ENCODE assay signal across 18 cellular contexts in genomic region chr2:200203381-200203827, GRCh38.
"Had no signal": no experiment of that assay in that cellular context is flagged by ENCODE, and none has a peak within 500 bp of the region (broad histone marks: within the 10 kb centered on the region; RNA-seq: fewer than 3 reads in every experiment).

No MANE protein-coding gene starts in this region.

- H3K36me3 ChIP-seq: neutrophil, right lobe of liver, thoracic aorta had no signal

- DNase-seq: activated CD4-positive, alpha-beta memory T cell treated with anti-CD3 and anti-CD28 coated beads for 36 hours; activated CD4-positive, alpha-beta T cell treated with anti-CD3 and anti-CD28 coated beads for 4 hours; activated naive CD4-positive, alpha-beta T cell; activated naive CD8-positive, alpha-beta T cell treated with anti-CD3 and anti-CD28 coated beads for 36 hours; activated T-cell treated with anti-CD3 and anti-CD28 coated beads for 4 hours; amniotic stem cell; effector memory CD8-positive, alpha-beta T cell; foreskin keratinocyte; hippocampal formation; left cardiac atrium; naive thymus-derived CD8-positive, alpha-beta T cell; right lobe of liver; small intestine; stimulated activated naive B cell treated with anti-CD40 and anti-IgM and Interleukin-4, amounts not matched to agents 10 μg/mL and 1 μg/mL and 100 μg/mL, for 72 hours had no signal

- H3K9me3 Mint-ChIP-seq: activated naive CD8-positive, alpha-beta T cell treated with anti-CD3 and anti-CD28 coated beads for 36 hours; effector memory CD8-positive, alpha-beta T cell had no signal

- H3K4me1 ChIP-seq: foreskin keratinocyte, parathyroid adenoma, right lobe of liver had no signal

- H3K4me3 Mint-ChIP-seq: activated CD4-positive, alpha-beta memory T cell treated with anti-CD3 and anti-CD28 coated beads for 36 hours; activated naive CD8-positive, alpha-beta T cell treated with anti-CD3 and anti-CD28 coated beads for 36 hours; effector memory CD8-positive, alpha-beta T cell; naive thymus-derived CD8-positive, alpha-beta T cell; stimulated activated naive B cell treated with anti-CD40 and anti-IgM and Interleukin-4, amounts not matched to agents 10 μg/mL and 1 μg/mL and 100 μg/mL, for 72 hours; T-helper 2 cell treated with Interferon-gamma antibody and Interleukin-4, amounts not matched to agents 5 μg/mL and 100 μg/mL, for 36 hours had no signal

- H3K4me1 Mint-ChIP-seq: activated naive CD8-positive, alpha-beta T cell treated with anti-CD3 and anti-CD28 coated beads for 36 hours; naive thymus-derived CD8-positive, alpha-beta T cell had no signal

- H3K27me3 ChIP-seq: foreskin keratinocyte, neutrophil, right lobe of liver had no signal

- H3K79me2 ChIP-seq: parathyroid adenoma had no signal

- H3K27ac ChIP-seq: foreskin keratinocyte, neutrophil, parathyroid adenoma, right lobe of liver, thoracic aorta had no signal

- H2AFZ ChIP-seq: parathyroid adenoma had no signal

- H3K4me3 ChIP-seq: right lobe of liver, thoracic aorta had no signal

- H3K36me3 Mint-ChIP-seq: activated CD4-positive, alpha-beta memory T cell treated with anti-CD3 and anti-CD28 coated beads for 36 hours; activated naive CD8-positive, alpha-beta T cell treated with anti-CD3 and anti-CD28 coated beads for 36 hours; stimulated activated naive B cell treated with anti-CD40 and anti-IgM and Interleukin-4, amounts not matched to agents 10 μg/mL and 1 μg/mL and 100 μg/mL, for 72 hours had no signal

- H3K9ac ChIP-seq: parathyroid adenoma had no signal

- ATAC-seq: effector memory CD8-positive, alpha-beta T cell; foreskin keratinocyte; left cardiac atrium; naive thymus-derived CD8-positive, alpha-beta T cell; right lobe of liver; stimulated activated naive B cell treated with anti-CD40 and anti-IgM and Interleukin-4, amounts not matched to agents 10 μg/mL and 1 μg/mL and 100 μg/mL, for 72 hours had no signal

- H3K27ac Mint-ChIP-seq: activated CD4-positive, alpha-beta memory T cell treated with anti-CD3 and anti-CD28 coated beads for 36 hours; activated naive CD8-positive, alpha-beta T cell treated with anti-CD3 and anti-CD28 coated beads for 36 hours; effector memory CD8-positive, alpha-beta T cell; naive thymus-derived CD8-positive, alpha-beta T cell; stimulated activated naive B cell treated with anti-CD40 and anti-IgM and Interleukin-4, amounts not matched to agents 10 μg/mL and 1 μg/mL and 100 μg/mL, for 72 hours; T-helper 2 cell treated with Interferon-gamma antibody and Interleukin-4, amounts not matched to agents 5 μg/mL and 100 μg/mL, for 36 hours had no signal

- H3K9me3 ChIP-seq: neutrophil, right lobe of liver, thoracic aorta had no signal
